ENCODE assay signal across 11 cellular contexts in the genomic region with DNA sequence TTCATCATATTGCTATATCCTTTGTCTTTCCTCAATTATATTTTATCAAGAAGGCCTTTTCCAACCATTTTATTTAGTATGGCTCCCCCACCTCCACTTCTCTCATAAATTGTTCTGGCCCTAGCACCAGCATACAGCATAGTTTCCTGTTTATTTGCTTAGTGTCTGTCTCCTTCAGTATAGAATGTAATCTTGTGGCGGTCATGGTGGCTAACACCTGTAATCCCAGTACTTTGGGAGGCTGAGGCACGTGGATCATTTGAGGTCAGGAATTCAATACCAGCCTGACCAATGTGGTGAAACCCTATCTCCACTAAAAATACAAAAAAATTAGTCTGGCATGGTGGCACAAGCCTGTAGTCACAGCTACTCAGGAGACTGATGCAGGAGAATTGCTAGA.
"Had no signal": no experiment of that assay in that cellular context is flagged by ENCODE, and none has a peak within 500 bp of the region (broad histone marks: within the 10 kb centered on the region; RNA-seq: fewer than 3 reads in every experiment).

No MANE protein-coding gene starts in this region.

- H3K27ac Mint-ChIP-seq: IgD-negative memory B cell had no signal

- H3K9ac ChIP-seq: KMS-11 had no signal

- H3K27ac ChIP-seq: HL-60, KMS-11 had no signal

- H3K4me2 ChIP-seq: KMS-11 had no signal

- H3K27me3 Mint-ChIP-seq: IgD-negative memory B cell had no signal

- H3K4me3 Mint-ChIP-seq: IgD-negative memory B cell had no signal

- FAIRE-seq: HTR-8/SVneo, RCC 7860 had no signal

- H3K9me3 Mint-ChIP-seq: IgD-negative memory B cell had no signal

- H3K4me3 ChIP-seq: K562 had no signal

- DNase-seq: MM.1S, NCI-H1436, NCI-H226, NCI-H774, RPMI8226 had no signal
